Comparison of ENCODE assay signal across 39 cellular contexts in genomic region chr1:185666582-185666981, GRCh38.
"Had no signal": no experiment of that assay in that cellular context is flagged by ENCODE, and none has a peak within 500 bp of the region (broad histone marks: within the 10 kb centered on the region; RNA-seq: fewer than 3 reads in every experiment).

No MANE protein-coding gene starts in this region.

- H3K27me3 ChIP-seq: brain microvascular endothelial cell, MG63, SJCRH30 had no signal

- H3K36me3 ChIP-seq: brain microvascular endothelial cell, MG63, SJCRH30 had no signal

- DNase-seq: activated CD4-positive, alpha-beta memory T cell treated with anti-CD3 and anti-CD28 coated beads, Interleukin-2, amount 10 ng/mL, durations not matched to agents 7 days and 5 days; activated CD4-positive, alpha-beta T cell treated with anti-CD3 and anti-CD28 coated beads for 1 hour; activated CD4-positive, alpha-beta T cell treated with anti-CD3 and anti-CD28 coated beads for 48 hours; activated CD4-positive, CD25-positive, alpha-beta regulatory T cell; activated CD8-positive, alpha-beta memory T cell treated with anti-CD3 and anti-CD28 coated beads for 24 hours; activated CD8-positive, alpha-beta memory T cell treated with anti-CD3 and anti-CD28 coated beads, Interleukin-2, amount 10 ng/mL, durations not matched to agents 7 days and 5 days; activated CD8-positive, alpha-beta memory T cell treated with anti-CD3 and anti-CD28 coated beads, Interleukin-2, amount 50 U/mL, for 48 hours; activated effector memory CD4-positive, alpha-beta T cell treated with Interleukin-2 at 50 U/mL for 16 hours; activated naive CD4-positive, alpha-beta T cell; activated naive CD4-positive, alpha-beta T cell treated with anti-CD3 and anti-CD28 coated beads, Interleukin-2, amount 50 U/mL, for 16 hours; activated naive CD8-positive, alpha-beta T cell treated with anti-CD3 and anti-CD28 coated beads for 36 hours; activated T-cell treated with anti-CD3 and anti-CD28 coated beads, Interleukin-2, amount 50 U/mL, for 48 hours; amniotic stem cell; aorta; brain microvascular endothelial cell; central memory CD4-positive, alpha-beta T cell; Kasumi-1; KG1; MG63; NCI-H1048; NCI-H1105 treated with DMSO at 0.1 percent for 48 hours; NCI-H1436 treated with DMSO at 0.1 percent for 48 hours; NCI-H1694 treated with DMSO at 0.1 percent for 48 hours; NCI-H2029; NCI-H2171 treated with DMSO at 0.1 percent for 48 hours; NCI-H2227 treated with DMSO at 0.1 percent for 48 hours; NCI-H446; NCI-H510A treated with DMSO at 0.1 percent for 48 hours; NCI-H69; NK-92 treated with Interleukin-12 subunit alpha and Interleukin-12 subunit beta, amount 100 ng/mL, for 24 hours; PC-3; SHP77; SJCRH30; SW 1271; T-helper 1 cell; T-helper 2 cell; T-helper 9 cell had no signal

- H3K9me3 ChIP-seq: MG63, SJCRH30 had no signal

- H3K4me1 ChIP-seq: SJCRH30 had no signal

- ATAC-seq: activated CD8-positive, alpha-beta memory T cell treated with anti-CD3 and anti-CD28 coated beads, Interleukin-2, amount 10 ng/mL, durations not matched to agents 7 days and 5 days; PC-3; SK-N-SH treated with all-trans-retinoic acid at 6 μM for 48 hours had no signal

- H3K27ac ChIP-seq: brain microvascular endothelial cell, SJCRH30, VCaP had no signal

- H3K4me3 ChIP-seq: MG63, SJCRH30 had no signal
